In the genomic region with DNA sequence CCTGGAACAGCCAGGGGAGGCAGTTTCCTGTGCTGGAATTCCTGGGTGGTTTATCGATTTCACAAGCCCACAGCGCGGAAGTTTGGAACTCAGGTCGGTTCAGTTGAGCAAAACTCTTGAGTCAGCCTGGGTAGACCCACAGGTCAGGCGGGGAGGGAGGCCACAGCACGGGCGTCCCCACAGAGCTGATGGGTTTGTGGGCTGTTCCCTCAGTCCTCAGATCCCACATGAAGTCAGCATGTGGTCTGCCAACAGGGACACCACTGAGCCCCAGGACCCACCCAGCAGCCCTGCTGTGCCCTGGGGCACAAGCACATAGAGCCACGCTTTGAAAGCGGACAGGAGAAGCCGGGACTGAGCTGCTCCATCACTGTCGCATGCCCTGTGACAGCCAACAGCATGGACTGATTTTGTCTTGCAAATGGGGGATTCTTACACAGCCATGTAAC, we compare ENCODE assay signal across 10 cellular contexts. TPM values are rescaled to one million over a fixed set of nuclear protein-coding genes. Genes with fewer than 3 reads are reported as not detected.
DNase-seq lines count a peak whose midpoint lies in the region; ATAC-seq, FAIRE-seq and TF ChIP-seq lines count a peak whose summit lies in the region.
"Had no signal": no experiment of that assay in that cellular context is flagged by ENCODE, and none has a peak within 500 bp of the region (broad histone marks: within the 10 kb centered on the region; RNA-seq: fewer than 3 reads in every experiment).

No MANE protein-coding gene starts in this region.

- no peak for FAIRE-seq in astrocyte (lab: Jason Lieb, UNC)

- no peaks in the 10 kb centered on the region for H4K20me1 ChIP-seq in astrocyte (ENCODE audit: insufficient read depth, low read length)

- no peaks in the 10 kb centered on the region for H3K36me3 Mint-ChIP-seq in astrocyte (ENCODE audit: low read depth, unreplicated experiment)

- intact Hi-C loops in ascending aorta (cut with DNase I): no loop called here

- no peaks in the 10 kb centered on the region for H3K9me3 Mint-ChIP-seq in astrocyte (ENCODE audit: unreplicated experiment)

- H2AFZ ChIP-seq in astrocyte (ENCODE audit: low read depth, low read length): peak overlapping the region; percentile 20

- CTCF ChIA-PET in RWPE1 (lab: Yijun Ruan, JAX): no interaction called here

- H3K4me2 ChIP-seq in astrocyte (ENCODE audit: low read length): peak overlapping the region; percentile 30

- H3K9me3 ChIP-seq in astrocyte (ENCODE audit: insufficient read depth, low read depth, low read length) (no peaks in the 10 kb centered on the region), ascending aorta (no peaks in the 10 kb centered on the region)

- DNase-seq in astrocyte (ENCODE audit: low read depth) (peak; percentile 41), skeletal muscle cell (ENCODE audit: low read depth) (peak; percentile 12), ascending aorta (ENCODE audit: low spot score in 2 of 2) (no peak), amygdala (lab: John Stamatoyannopoulos, UW) (no peak), RWPE1 (ENCODE audit: low spot score) (no peak)
- DNase-seq: activated CD4-positive, CD25-positive, alpha-beta regulatory T cell treated with anti-CD3 and anti-CD28 coated beads, Interleukin-2, amount 50 U/mL, for 72 hours; NCI-H187 treated with DMSO at 0.1 percent for 48 hours had no signal

- H3K4me3 ChIP-seq in astrocyte (ENCODE audit: insufficient read depth, low read depth, low read length): no peak overlapping the region
- H3K4me3 ChIP-seq in skeletal muscle cell (ENCODE audit: low read depth, low read length): no peak overlapping the region
- no peak overlapping the region for H3K4me3 ChIP-seq in ascending aorta

- H3K27ac Mint-ChIP-seq in astrocyte (ENCODE audit: unreplicated experiment): peak overlapping the region; percentile 89

- TF ChIP-seq CTCF in astrocyte (IDR thresholded peaks at IDR 0.05; ENCODE audit: insufficient read depth, low read depth, low read length) (no peak), ascending aorta (IDR thresholded peaks at IDR 0.05) (no peak), RWPE1 (conservative IDR thresholded peaks at IDR 0.05; ENCODE audit: low read depth) (no peak)

- peak; percentile 15 for ATAC-seq in GM19035 (IDR thresholded peaks at IDR 0.05; ENCODE audit: unreplicated experiment)
- peak; percentile 16 for ATAC-seq in HG03108 (IDR thresholded peaks at IDR 0.05; ENCODE audit: unreplicated experiment)
- no peak for ATAC-seq in HG03378 (IDR thresholded peaks at IDR 0.05; ENCODE audit: unreplicated experiment)

- no peaks in the 10 kb centered on the region for H3K36me3 ChIP-seq in astrocyte (ENCODE audit: insufficient read depth, low read length)
- H3K36me3 ChIP-seq in ascending aorta: no peaks in the 10 kb centered on the region

- no peak overlapping the region for H3K4me3 Mint-ChIP-seq in astrocyte (ENCODE audit: unreplicated experiment)

- peaks cover 10% of the 10 kb centered on the region for H3K27me3 Mint-ChIP-seq in astrocyte (ENCODE audit: low read depth, unreplicated experiment)

- H3K27me3 ChIP-seq in astrocyte (ENCODE audit: insufficient read depth, low read length) (no peaks in the 10 kb centered on the region), ascending aorta (no peaks in the 10 kb centered on the region)

- no peak overlapping the region for H3K9ac ChIP-seq in astrocyte (ENCODE audit: low read length)

- H3K4me1 ChIP-seq in astrocyte (ENCODE audit: insufficient read depth, low read length) (peaks cover 16% of the 10 kb centered on the region), ascending aorta (no peaks in the 10 kb centered on the region)

- no peak overlapping the region for H3K27ac ChIP-seq in astrocyte (ENCODE audit: low read depth, low read length)
- H3K27ac ChIP-seq in ascending aorta: no peak overlapping the region
- H3K27ac ChIP-seq in RWPE1: no peak overlapping the region

- peaks cover 12% of the 10 kb centered on the region for H3K4me1 Mint-ChIP-seq in astrocyte (ENCODE audit: low read depth, unreplicated experiment)

- H3K79me2 ChIP-seq in astrocyte (ENCODE audit: insufficient read depth, low read length): no peaks in the 10 kb centered on the region

- POLR2A ChIA-PET in RWPE1 (lab: Yijun Ruan, JAX; ENCODE audit: low non-redundant PET): no interaction called here

RNA-seq across cellular contexts. Expression of a gene that starts 17.4 kb away (rescaled TPM):
- 0.34 and 0.84 TPM in 2 replicates for total RNA-seq in astrocyte
- not detected for total RNA-seq in ascending aorta

Comparison
In these comparisons a context has a peak if more than half of its experiments do, and no peak if none do; other contexts are left out.
1. DNase-seq: peak in astrocyte (single experiment) and skeletal muscle cell (single experiment); none in ascending aorta (0 of 2), amygdala (0 of 56) and RWPE1 (single experiment).